8 cellular contexts compared by ENCODE assay signal in genomic region chr1:209652873-209653401, GRCh38. TPM values are rescaled to one million over a fixed set of nuclear protein-coding genes. Genes with fewer than 3 reads are reported as not detected.
A peak's percentile ranks its signal among the peaks of the same experiment; 100 is the strongest.
DNase-seq lines count a peak whose midpoint lies in the region; ATAC-seq and TF ChIP-seq lines count a peak whose summit lies in the region.

No MANE protein-coding gene starts in this region.

- DNase-seq in activated naive CD4-positive, alpha-beta T cell treated with anti-CD3 and anti-CD28 coated beads for 36 hours: peak; percentile 85
- DNase-seq in activated naive CD4-positive, alpha-beta T cell treated with anti-CD3 and anti-CD28 coated beads, Interleukin-2, amount 10 ng/mL, durations not matched to agents 7 days and 5 days: no peak
- DNase-seq in adrenal gland (peak in 6 of 7 donors; percentile 34 to 74 (median 64)), islet precursor cell (peak; percentile 98)
- peak; percentile 44 for DNase-seq in stimulated activated CD4-positive, alpha-beta T cell treated with anti-CD3 and anti-CD28 coated beads, Interleukin-4, amount 100 ng/mL, for 1 hour

- H3K4me3 ChIP-seq in OCI-LY3 (ENCODE audit: low read length) (peak overlapping the region; percentile 15; the same call in 1 of the 2 replicates), adrenal gland (no peak overlapping the region)

- peak overlapping the region; percentile 65 for H3K4me2 ChIP-seq in OCI-LY3 (ENCODE audit: low read length)

- H4K20me1 ChIP-seq in OCI-LY3 (ENCODE audit: insufficient read depth, low read length): no peaks in the 10 kb centered on the region

- CTCF ChIA-PET in activated naive CD4-positive, alpha-beta T cell treated with anti-CD3 and anti-CD28 coated beads for 36 hours (lab: Charles Lee): interaction anchor here (0.7 to 1.8 kb wide), 16 partner anchors 9 to 177 kb away, joined by 3 to 7 read pairs (median 4); partner anchors contain the start of gene G0S2
- CTCF ChIA-PET in activated naive CD4-positive, alpha-beta T cell treated with anti-CD3 and anti-CD28 coated beads, Interleukin-2, amount 10 ng/mL, durations not matched to agents 7 days and 5 days (lab: Charles Lee): interaction anchor here (0.8 to 2.3 kb wide), 11 partner anchors 10 to 169 kb away, joined by 3 to 13 read pairs (median 3); partner anchors contain the start of gene G0S2

- no peak overlapping the region for H2AFZ ChIP-seq in OCI-LY3 (ENCODE audit: low read depth, low read length)

- H3K36me3 Mint-ChIP-seq in activated naive CD4-positive, alpha-beta T cell treated with anti-CD3 and anti-CD28 coated beads for 36 hours (ENCODE audit: low read depth): no peaks in the 10 kb centered on the region
- H3K36me3 Mint-ChIP-seq in activated naive CD4-positive, alpha-beta T cell treated with anti-CD3 and anti-CD28 coated beads, Interleukin-2, amount 10 ng/mL, durations not matched to agents 7 days and 5 days: no peaks in the 10 kb centered on the region

- 77 to 85% (median 85%) methylated on average over 3 of the region's 3 CpGs for WGBS in adrenal gland, 4 donors

- TF ChIP-seq CTCF in OCI-LY3 (IDR thresholded peaks at IDR 0.05; ENCODE audit: low read depth, low read length): no peak
- TF ChIP-seq CTCF in adrenal gland (IDR thresholded peaks at IDR 0.05): no peak

- no peaks in the 10 kb centered on the region for H3K9me3 ChIP-seq in OCI-LY3 (ENCODE audit: insufficient read depth, low read length)
- H3K9me3 ChIP-seq in adrenal gland (replicated peaks in 1 of 3): no peaks in the 10 kb centered on the region

- H3K79me2 ChIP-seq in OCI-LY3 (ENCODE audit: low read length): no peaks in the 10 kb centered on the region

- TF ChIP-seq POLR2A in adrenal gland (IDR thresholded peaks at IDR 0.05): no peak

- no peak overlapping the region for H3K4me3 Mint-ChIP-seq in activated naive CD4-positive, alpha-beta T cell treated with anti-CD3 and anti-CD28 coated beads for 36 hours
- H3K4me3 Mint-ChIP-seq in activated naive CD4-positive, alpha-beta T cell treated with anti-CD3 and anti-CD28 coated beads, Interleukin-2, amount 10 ng/mL, durations not matched to agents 7 days and 5 days: no peak overlapping the region

- no peaks in the 10 kb centered on the region for H3K27me3 Mint-ChIP-seq in activated naive CD4-positive, alpha-beta T cell treated with anti-CD3 and anti-CD28 coated beads for 36 hours (ENCODE audit: low read depth)
- peaks cover 15% of the 10 kb centered on the region for H3K27me3 Mint-ChIP-seq in activated naive CD4-positive, alpha-beta T cell treated with anti-CD3 and anti-CD28 coated beads, Interleukin-2, amount 10 ng/mL, durations not matched to agents 7 days and 5 days

- H3K27ac ChIP-seq in OCI-LY3 (ENCODE audit: low read length): no peak overlapping the region
- H3K27ac ChIP-seq in adrenal gland: no peak overlapping the region

- intact Hi-C loops in activated naive CD4-positive, alpha-beta T cell treated with anti-CD3 and anti-CD28 coated beads for 36 hours (cut with micrococcal nuclease): loop anchor here (1.0 kb wide), 1 partner anchor 46 kb away; no protein-coding TSS in a partner anchor
- intact Hi-C loops in adrenal gland (cut with DNase I): no loop called here

- H3K27ac Mint-ChIP-seq in activated naive CD4-positive, alpha-beta T cell treated with anti-CD3 and anti-CD28 coated beads for 36 hours: peak overlapping the region; percentile 2
- H3K27ac Mint-ChIP-seq in activated naive CD4-positive, alpha-beta T cell treated with anti-CD3 and anti-CD28 coated beads, Interleukin-2, amount 10 ng/mL, durations not matched to agents 7 days and 5 days: no peak overlapping the region

- peaks cover 58% of the 10 kb centered on the region for H3K4me1 ChIP-seq in OCI-LY3 (ENCODE audit: low read length)
- peaks cover 36 to 37% of the 10 kb centered on the region in 2 donors for H3K4me1 ChIP-seq in adrenal gland (replicated peaks in 1 of 2)

- ATAC-seq in HG03354 (IDR thresholded peaks at IDR 0.05; ENCODE audit: poor library complexity, severe bottlenecking, unreplicated experiment) (no peak), HG02610 (IDR thresholded peaks at IDR 0.05; ENCODE audit: unreplicated experiment) (no peak)

- H3K27me3 ChIP-seq in OCI-LY3 (ENCODE audit: low read depth, low read length): no peaks in the 10 kb centered on the region; the same call in 1 of the 2 replicates
- H3K27me3 ChIP-seq in adrenal gland: no peaks in the 10 kb centered on the region

- H3K9me3 Mint-ChIP-seq in activated naive CD4-positive, alpha-beta T cell treated with anti-CD3 and anti-CD28 coated beads for 36 hours: no peaks in the 10 kb centered on the region
- no peaks in the 10 kb centered on the region for H3K9me3 Mint-ChIP-seq in activated naive CD4-positive, alpha-beta T cell treated with anti-CD3 and anti-CD28 coated beads, Interleukin-2, amount 10 ng/mL, durations not matched to agents 7 days and 5 days

- H3K36me3 ChIP-seq in OCI-LY3 (replicated peaks; ENCODE audit: low read depth, low read length): no peaks in the 10 kb centered on the region
- H3K36me3 ChIP-seq in adrenal gland (replicated peaks in 1 of 2): no peaks in the 10 kb centered on the region

- peaks cover 50% of the 10 kb centered on the region for H3K4me1 Mint-ChIP-seq in activated naive CD4-positive, alpha-beta T cell treated with anti-CD3 and anti-CD28 coated beads for 36 hours (ENCODE audit: low read depth)
- H3K4me1 Mint-ChIP-seq in activated naive CD4-positive, alpha-beta T cell treated with anti-CD3 and anti-CD28 coated beads, Interleukin-2, amount 10 ng/mL, durations not matched to agents 7 days and 5 days: peaks cover 34% of the 10 kb centered on the region

- H3K9ac ChIP-seq in OCI-LY3 (ENCODE audit: low read length): peak overlapping the region; percentile 8; the same call in 1 of the 2 replicates

RNA-seq across cellular contexts. Expression of gene LAMB3, which starts 0.7 kb away (rescaled TPM):
- total RNA-seq in activated naive CD4-positive, alpha-beta T cell treated with anti-CD3 and anti-CD28 coated beads for 36 hours: 10 to 100 TPM; 11.8 to 13.0 TPM
- 100 to 1,000 TPM in 1 of 8 donors, 10 to 100 TPM in 7; 28.7 to 117 (median 45.1) TPM for total RNA-seq in adrenal gland
- polyA plus RNA-seq in adrenal gland: 10 to 100 TPM in 1 of 3 donors, 1 to 10 TPM in 2; 8.2 to 16.1 (median 8.6) TPM

RNA-seq across cellular contexts. Expression of gene G0S2, which starts 22.3 kb away (rescaled TPM):
- total RNA-seq in activated naive CD4-positive, alpha-beta T cell treated with anti-CD3 and anti-CD28 coated beads for 36 hours: 100 to 1,000 TPM; 138 to 139 TPM
- total RNA-seq in adrenal gland: 100 to 1,000 TPM in 7 of 8 donors, 10 to 100 TPM in 1; 65.3 to 901 (median 295) TPM
- polyA plus RNA-seq in adrenal gland: 100 to 1,000 TPM in 2 of 3 donors, 10 to 100 TPM in 1; 48.5 to 504 (median 265) TPM

RNA-seq across cellular contexts. Expression of gene HSD11B1, which starts 51.7 kb away (rescaled TPM):
- 1 to 10 TPM; 6.7 to 8.0 TPM for total RNA-seq in activated naive CD4-positive, alpha-beta T cell treated with anti-CD3 and anti-CD28 coated beads for 36 hours
- 10 to 100 TPM in 5 of 8 donors, 1 to 10 TPM in 3; 2.5 to 29.6 (median 11.7) TPM for total RNA-seq in adrenal gland
- polyA plus RNA-seq in adrenal gland: 1 to 10 TPM; 4.1 to 8.2 (median 4.7) TPM
